In the genomic region with DNA sequence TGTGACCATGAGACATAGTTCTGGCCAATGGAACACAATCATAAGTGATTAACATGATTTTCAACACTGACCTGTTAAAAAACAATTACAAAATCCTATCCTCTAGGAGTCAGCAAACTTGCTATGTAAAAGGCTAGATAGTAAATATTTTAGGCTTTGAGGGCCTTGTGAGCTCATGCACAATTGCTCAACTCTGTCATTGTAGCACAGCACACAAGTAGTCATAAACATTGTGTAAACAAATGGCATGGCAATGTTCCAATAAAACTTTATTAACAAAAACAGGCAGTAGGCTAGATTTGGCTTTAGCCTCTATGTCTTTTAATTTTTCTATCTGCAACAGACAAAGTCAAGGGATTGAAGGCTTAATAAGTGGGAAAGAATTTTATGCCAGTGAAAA, we compare ENCODE assay signal across 21 cellular contexts.
DNase-seq lines count a peak whose midpoint lies in the region; ATAC-seq and TF ChIP-seq lines count a peak whose summit lies in the region.
"Had no signal": no experiment of that assay in that cellular context is flagged by ENCODE, and none has a peak within 500 bp of the region (broad histone marks: within the 10 kb centered on the region; RNA-seq: fewer than 3 reads in every experiment).

No MANE protein-coding gene starts in this region.

- POLR2A ChIA-PET in MCF 10A (lab: Yijun Ruan, JAX) = no interaction called here

- peak overlapping the region; percentile 39 for H3K27ac Mint-ChIP-seq in MCF 10A (ENCODE audit: low read depth, unreplicated experiment)
- H3K27ac Mint-ChIP-seq: activated B cell treated with CpG ODN at 0.5 μM for 24 hours; activated CD8-positive, alpha-beta T cell treated with anti-CD3 and anti-CD28 coated beads for 36 hours; activated naive CD4-positive, alpha-beta T cell treated with anti-CD3 and anti-CD28 coated beads for 36 hours; mesothelial cell of epicardium had no signal

- no peaks in the 10 kb centered on the region for H3K9me3 Mint-ChIP-seq in MCF 10A (ENCODE audit: unreplicated experiment)
- H3K9me3 Mint-ChIP-seq: activated B cell treated with CpG ODN at 0.5 μM for 24 hours; activated CD8-positive, alpha-beta T cell treated with anti-CD3 and anti-CD28 coated beads for 36 hours; activated naive CD4-positive, alpha-beta T cell treated with anti-CD3 and anti-CD28 coated beads for 36 hours; mesothelial cell of epicardium; nephron had no signal

- H3K4me1 ChIP-seq in breast epithelium (no peaks in the 10 kb centered on the region), adipocyte (ENCODE audit: control insufficient read depth, insufficient read depth, low read length) (peaks cover 13% of the 10 kb centered on the region), fibroblast of lung (ENCODE audit: control insufficient read depth, extremely low read depth, insufficient read depth, low read length) (no peaks in the 10 kb centered on the region)
- H3K4me1 ChIP-seq: colonic mucosa, Peyer's patch had no signal

- no TSS peak for BruUV-seq in MCF 10A (replicated peaks; lab: Mats Ljungman, UMichigan)

- no peak overlapping the region for H3K4me2 ChIP-seq in fibroblast of lung (ENCODE audit: extremely low read depth, insufficient read depth, low read length)

- H3K27me3 ChIP-seq in breast epithelium (no peaks in the 10 kb centered on the region), adipocyte (replicated peaks; ENCODE audit: control insufficient read depth, insufficient read depth, low read length) (no peaks in the 10 kb centered on the region), fibroblast of lung (ENCODE audit: control insufficient read depth, insufficient read depth, low read length) (no peaks in the 10 kb centered on the region)
- H3K27me3 ChIP-seq: colonic mucosa, Peyer's patch had no signal

- no peaks in the 10 kb centered on the region for H3K36me3 Mint-ChIP-seq in MCF 10A (ENCODE audit: insufficient read depth, unreplicated experiment)
- H3K36me3 Mint-ChIP-seq: mesothelial cell of epicardium had no signal

- H2AFZ ChIP-seq in fibroblast of lung (ENCODE audit: low read length) = no peak overlapping the region

- ATAC-seq in GM19455 (IDR thresholded peaks at IDR 0.05; ENCODE audit: unreplicated experiment) = no peak
- no peak for ATAC-seq in GM21423 (IDR thresholded peaks at IDR 0.05; ENCODE audit: unreplicated experiment)
- ATAC-seq: activated CD8-positive, alpha-beta T cell treated with anti-CD3 and anti-CD28 coated beads for 36 hours had no signal

- H3K36me3 ChIP-seq in breast epithelium (no peaks in the 10 kb centered on the region), adipocyte (ENCODE audit: control insufficient read depth, insufficient read depth, low read length, severe bottlenecking) (no peaks in the 10 kb centered on the region), fibroblast of lung (ENCODE audit: control insufficient read depth, insufficient read depth, low read length) (no peaks in the 10 kb centered on the region)
- H3K36me3 ChIP-seq: colonic mucosa, Peyer's patch had no signal

- H3K9ac ChIP-seq in adipocyte (ENCODE audit: low read length) = no peak overlapping the region
- H3K9ac ChIP-seq in fibroblast of lung (ENCODE audit: insufficient read depth, low read length) = no peak overlapping the region

- H3K4me3 ChIP-seq in breast epithelium (no peak overlapping the region), adipocyte (ENCODE audit: low read length) (no peak overlapping the region), fibroblast of lung (replicated peaks in 1 of 4; ENCODE audit: control extremely low read depth in 1 of 4, insufficient read depth in 1 of 4, low read depth in 3 of 4, low read length in 4 of 4) (no peak overlapping the region)
- H3K4me3 ChIP-seq: colonic mucosa, Peyer's patch had no signal

- intact Hi-C loops in MCF 10A (cut with micrococcal nuclease) = no loop called here
- intact Hi-C loops in breast epithelium (cut with DNase I; ENCODE audit: low total_unique reads) = no loop called here

- no peaks in the 10 kb centered on the region for H3K27me3 Mint-ChIP-seq in MCF 10A (ENCODE audit: insufficient read depth, unreplicated experiment)
- H3K27me3 Mint-ChIP-seq: activated B cell treated with CpG ODN at 0.5 μM for 24 hours; activated CD8-positive, alpha-beta T cell treated with anti-CD3 and anti-CD28 coated beads for 36 hours had no signal

- H3K9me3 ChIP-seq in breast epithelium (no peaks in the 10 kb centered on the region), adipocyte (ENCODE audit: control insufficient read depth, low read length) (no peaks in the 10 kb centered on the region), fibroblast of lung (ENCODE audit: control insufficient read depth, insufficient read depth, low read depth, low read length) (no peaks in the 10 kb centered on the region)
- H3K9me3 ChIP-seq: colonic mucosa, Peyer's patch had no signal

- DNase-seq in MCF 10A (ENCODE audit: unreplicated experiment) (peak; percentile 63), breast epithelium (ENCODE audit: low spot score in 2 of 2) (no peak), adipocyte (ENCODE audit: low read depth) (peak; percentile 57), fibroblast of lung (ENCODE audit: low read depth in 2 of 2) (peak; percentile 30 to 78), NCI-H524 (lab: John Stamatoyannopoulos, UW) (no peak), putamen (ENCODE audit: low spot score) (no peak)
- DNase-seq: activated B cell treated with CpG ODN at 0.5 μM for 24 hours; activated CD8-positive, alpha-beta T cell treated with anti-CD3 and anti-CD28 coated beads for 36 hours; activated naive CD4-positive, alpha-beta T cell treated with anti-CD3 and anti-CD28 coated beads for 36 hours; activated T-cell treated with anti-CD3 and anti-CD28 coated beads, Interleukin-2, amount 50 U/mL, for 1 hour; colonic mucosa; DMS 273 treated with DMSO at 0.1 percent for 48 hours; KG1; NCI-H1092; NCI-H2107; Peyer's patch; small intestine had no signal

- TF ChIP-seq CTCF in MCF 10A (IDR thresholded peaks at IDR 0.05; ENCODE audit: unreplicated experiment) = no peak
- no peak for TF ChIP-seq CTCF in breast epithelium (IDR thresholded peaks at IDR 0.05)
- TF ChIP-seq CTCF in fibroblast of lung (conservative IDR thresholded peaks at IDR 0.05 in 1 of 2, IDR thresholded peaks at IDR 0.05 in 1 of 2; ENCODE audit: low read depth in 1 of 2, low read length in 2 of 2) = no peak

- CTCF ChIA-PET in MCF 10A (lab: Yijun Ruan, JAX) = interaction anchor here (0.7 kb wide), 2 partner anchors 25 to 1782 kb away, joined by 3 read pairs; no protein-coding TSS in a partner anchor

- H3K79me2 ChIP-seq in fibroblast of lung (ENCODE audit: control insufficient read depth, insufficient read depth, low read length) = no peaks in the 10 kb centered on the region

- no peaks in the 10 kb centered on the region for H4K20me1 ChIP-seq in fibroblast of lung (ENCODE audit: control insufficient read depth, extremely low read depth, insufficient read depth, low read length)

- TF ChIP-seq POLR2A in breast epithelium (IDR thresholded peaks at IDR 0.05) = no peak

- H3K4me1 Mint-ChIP-seq in MCF 10A (ENCODE audit: insufficient read depth, unreplicated experiment) = no peaks in the 10 kb centered on the region
- H3K4me1 Mint-ChIP-seq: activated B cell treated with CpG ODN at 0.5 μM for 24 hours had no signal

- H3K4me3 Mint-ChIP-seq in MCF 10A (ENCODE audit: unreplicated experiment) = no peak overlapping the region
- H3K4me3 Mint-ChIP-seq: activated B cell treated with CpG ODN at 0.5 μM for 24 hours; activated CD8-positive, alpha-beta T cell treated with anti-CD3 and anti-CD28 coated beads for 36 hours; activated naive CD4-positive, alpha-beta T cell treated with anti-CD3 and anti-CD28 coated beads for 36 hours; mesothelial cell of epicardium; nephron had no signal

- H3K27ac ChIP-seq in breast epithelium = no peak overlapping the region
- H3K27ac ChIP-seq in fibroblast of lung (ENCODE audit: insufficient read depth, low read length) = no peak overlapping the region
- H3K27ac ChIP-seq: colonic mucosa, Peyer's patch had no signal

Comparison
In these comparisons a context has a peak if more than half of its experiments do, and no peak if none do; other contexts are left out.
1. DNase-seq: peak in MCF 10A (single experiment), adipocyte (single experiment) and fibroblast of lung (2 of 2); none in breast epithelium (0 of 2), NCI-H524 (0 of 2) and putamen (single experiment).